ENCODE assay signal across 8 cellular contexts in the genomic region with DNA sequence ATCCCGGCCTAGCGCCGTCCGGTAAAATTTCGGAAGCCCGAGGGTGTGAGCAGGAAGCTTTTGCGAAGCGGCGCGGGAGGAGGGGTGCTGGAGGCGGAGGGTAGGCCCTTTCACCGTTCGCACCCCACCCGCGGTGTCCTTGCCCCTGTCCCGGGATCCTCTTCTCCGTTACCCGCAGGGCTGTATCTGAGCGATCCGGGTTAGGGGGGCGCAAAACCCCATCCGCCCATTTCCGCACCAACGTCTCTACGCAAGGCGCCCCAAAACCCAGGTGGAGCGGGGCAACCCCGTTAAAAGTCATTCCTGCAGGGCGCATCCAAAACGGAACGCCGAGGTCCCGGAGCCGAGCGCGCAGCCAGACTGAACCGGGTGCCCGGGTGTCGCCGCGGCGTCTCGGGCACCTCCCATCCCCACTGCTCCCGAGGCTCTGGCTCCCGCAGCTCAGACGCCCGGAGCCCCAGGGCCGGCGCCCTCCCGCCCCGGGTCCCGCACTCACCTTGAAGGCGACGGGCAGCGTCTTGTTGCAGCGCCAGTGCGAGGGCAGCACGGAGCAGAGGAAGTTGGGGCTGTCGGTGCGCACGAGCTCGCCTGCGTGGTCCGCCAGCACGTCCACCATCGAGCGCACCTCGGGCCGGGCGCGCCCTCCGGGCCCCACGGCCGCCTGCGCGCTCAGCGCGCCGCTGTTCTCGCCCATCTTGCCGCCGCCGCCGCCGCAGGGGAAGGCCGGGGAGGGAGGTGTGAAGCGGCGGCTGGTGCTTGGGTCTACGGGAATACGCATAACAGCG. TPM values are rescaled to one million over a fixed set of nuclear protein-coding genes. Genes with fewer than 3 reads are reported as not detected.
DNase-seq lines count a peak whose midpoint lies in the region; ATAC-seq and TF ChIP-seq lines count a peak whose summit lies in the region.

No MANE protein-coding gene starts in this region.

- ATAC-seq in GM21737 (IDR thresholded peaks at IDR 0.05; ENCODE audit: unreplicated experiment), result peak; percentile 12

- H3K9me2 ChIP-seq in hepatocyte (replicated peaks; ENCODE audit: insufficient read depth), result no peaks in the 10 kb centered on the region

- no peaks in the 10 kb centered on the region for H3K9me3 ChIP-seq in hepatocyte (ENCODE audit: low read depth)

- H3K79me2 ChIP-seq in hepatocyte, result no peaks in the 10 kb centered on the region

- no peaks in the 10 kb centered on the region for H4K20me1 ChIP-seq in hepatocyte (ENCODE audit: insufficient read depth, poor library complexity, severe bottlenecking)

- H3K4me2 ChIP-seq in hepatocyte, result peak overlapping the region; percentile 68

- no peak overlapping the region for H3K4me3 ChIP-seq in hepatocyte

- no peak for TF ChIP-seq CTCF in hepatocyte (IDR thresholded peaks at IDR 0.05; ENCODE audit: poor library complexity)

- no peak overlapping the region for H3K27ac ChIP-seq in hepatocyte

- peak overlapping the region; percentile 45 for H2AFZ ChIP-seq in hepatocyte

- peak; percentile 72 for DNase-seq in Daoy (ENCODE audit: low read depth)
- DNase-seq in NCI-H1105 treated with DMSO at 0.1 percent for 48 hours (lab: John Stamatoyannopoulos, UW), result peak; percentile 64
- DNase-seq in activated T-cell treated with anti-CD3 and anti-CD28 coated beads, Interleukin-2, amount 50 U/mL, for 48 hours, result peak; percentile 70 to 75
- DNase-seq in hepatocyte (ENCODE audit: low spot score), result peak; percentile 30
- peak; percentile 57 for DNase-seq in stimulated activated CD4-positive, alpha-beta T cell treated with anti-CD3 and anti-CD28 coated beads, Interleukin-4, amount 100 ng/mL, for 24 hours
- no peak for DNase-seq in glomerular visceral epithelial cell (ENCODE audit: extremely low spot score)
- no peak for DNase-seq in midbrain (lab: John Stamatoyannopoulos, UW)

- WGBS in hepatocyte (ENCODE audit: low lambda C conversion rate, missing lambda C conversion rate), result 2% methylated on average over 88 of the region's 91 CpGs

- H3K36me3 ChIP-seq in hepatocyte (replicated peaks; ENCODE audit: insufficient read depth, low read depth), result no peaks in the 10 kb centered on the region

- H3K4me1 ChIP-seq in hepatocyte (ENCODE audit: insufficient read depth), result peaks cover 20% of the 10 kb centered on the region

- peaks cover 94% of the 10 kb centered on the region for H3K27me3 ChIP-seq in hepatocyte

RNA-seq across cellular contexts. Expression of a gene that starts 0.8 kb away (rescaled TPM):
- total RNA-seq in Daoy (2014; rRNA removed; shearing (Covaris generic)), result 5.5 and 5.6 TPM in 2 replicates
- 0.13 and 0.28 TPM in 2 replicates for total RNA-seq in hepatocyte
- polyA plus RNA-seq in hepatocyte, result 0.16 and 0.67 TPM in 2 replicates

Comparison
In these comparisons a context has a peak if more than half of its experiments do, and no peak if none do; other contexts are left out.
1. DNase-seq: peak in Daoy (single experiment), NCI-H1105 treated with DMSO at 0.1 percent for 48 hours (single experiment), activated T-cell treated with anti-CD3 and anti-CD28 coated beads, Interleukin-2, amount 50 U/mL, for 48 hours (2 of 2), hepatocyte (single experiment) and stimulated activated CD4-positive, alpha-beta T cell treated with anti-CD3 and anti-CD28 coated beads, Interleukin-4, amount 100 ng/mL, for 24 hours (single experiment); none in glomerular visceral epithelial cell (single experiment) and midbrain (single experiment).